ENCODE assay signal across 1 cellular context in genomic region chr17:55063857-55064485, GRCh38.
TF ChIP-seq lines count a peak whose summit lies in the region.

No MANE protein-coding gene starts in this region.

TF ChIP-seq in K562, 482 proteins besides CTCF, POLR2A, EP300 and RAD21 (continued from another document and continues in another):
- TF ChIP-seq ZBTB11 (CRISPR knock-in tag; IDR thresholded peaks at IDR 0.05) (no peak), FOXO4 (CRISPR knock-in tag; IDR thresholded peaks at IDR 0.05) (no peak), CBX3 (IDR thresholded peaks at IDR 0.05; ENCODE audit: borderline replicate concordance in 1 of 2, low read length in 2 of 2) (no peak), CSDE1 (IDR thresholded peaks at IDR 0.05) (no peak), MEF2D (tag; conservative IDR thresholded peaks at IDR 0.05; ENCODE audit: low read depth) (peak; percentile 61), ZNF518B (CRISPR knock-in tag; IDR thresholded peaks at IDR 0.05) (no peak), PBX2 (CRISPR knock-in tag; IDR thresholded peaks at IDR 0.05; ENCODE audit: low read depth) (no peak), PBX2 (tag; conservative IDR thresholded peaks at IDR 0.05; ENCODE audit: low read depth) (peak; percentile 84), SMAD4 (CRISPR knock-in tag; conservative IDR thresholded peaks at IDR 0.05) (no peak), NBN (IDR thresholded peaks at IDR 0.05; ENCODE audit: low read depth) (no peak), ZBTB9 (CRISPR knock-in tag; IDR thresholded peaks at IDR 0.05) (no peak), ZNF444 (CRISPR knock-in tag; IDR thresholded peaks at IDR 0.05) (no peak), NFXL1 (CRISPR knock-in tag; IDR thresholded peaks at IDR 0.05) (no peak), ETS2 (tag; IDR thresholded peaks at IDR 0.05; ENCODE audit: borderline replicate concordance, poor library complexity, severe bottlenecking) (no peak), IRF2 (CRISPR knock-in tag; IDR thresholded peaks at IDR 0.05) (no peak), SAFB2 (IDR thresholded peaks at IDR 0.05; ENCODE audit: borderline replicate concordance, low read depth, low read length, severe bottlenecking) (no peak), SREBF2 (CRISPR knock-in tag; IDR thresholded peaks at IDR 0.05) (no peak), SP1 (CRISPR knock-in tag; IDR thresholded peaks at IDR 0.05) (no peak), SRSF9 (IDR thresholded peaks at IDR 0.05; ENCODE audit: borderline replicate concordance, low read depth, low read length) (no peak), CHD7 (IDR thresholded peaks at IDR 0.05; ENCODE audit: low read depth, low read length) (no peak), RBBP5 (IDR thresholded peaks at IDR 0.05; ENCODE audit: borderline replicate concordance, insufficient read depth, low read length, poor library complexity, severe bottlenecking) (no peak), ZNF24 (IDR thresholded peaks at IDR 0.05) (no peak), MEF2A (IDR thresholded peaks at IDR 0.05; ENCODE audit: control insufficient read depth, low read depth, low read length) (peak; percentile 46; the same call in 1 of the 2 replicates), HMG20A (CRISPR knock-in tag; conservative IDR thresholded peaks at IDR 0.05) (no peak), ZNF140 (CRISPR knock-in tag; IDR thresholded peaks at IDR 0.05) (no peak)
- TF ChIP-seq, protein P1, sequence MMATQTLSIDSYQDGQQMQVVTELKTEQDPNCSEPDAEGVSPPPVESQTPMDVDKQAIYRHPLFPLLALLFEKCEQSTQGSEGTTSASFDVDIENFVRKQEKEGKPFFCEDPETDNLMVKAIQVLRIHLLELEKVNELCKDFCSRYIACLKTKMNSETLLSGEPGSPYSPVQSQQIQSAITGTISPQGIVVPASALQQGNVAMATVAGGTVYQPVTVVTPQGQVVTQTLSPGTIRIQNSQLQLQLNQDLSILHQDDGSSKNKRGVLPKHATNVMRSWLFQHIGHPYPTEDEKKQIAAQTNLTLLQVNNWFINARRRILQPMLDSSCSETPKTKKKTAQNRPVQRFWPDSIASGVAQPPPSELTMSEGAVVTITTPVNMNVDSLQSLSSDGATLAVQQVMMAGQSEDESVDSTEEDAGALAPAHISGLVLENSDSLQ (IDR thresholded peaks at IDR 0.05) = peak; percentile 41; the same call in 1 of the 2 replicates
- TF ChIP-seq, protein P2, sequence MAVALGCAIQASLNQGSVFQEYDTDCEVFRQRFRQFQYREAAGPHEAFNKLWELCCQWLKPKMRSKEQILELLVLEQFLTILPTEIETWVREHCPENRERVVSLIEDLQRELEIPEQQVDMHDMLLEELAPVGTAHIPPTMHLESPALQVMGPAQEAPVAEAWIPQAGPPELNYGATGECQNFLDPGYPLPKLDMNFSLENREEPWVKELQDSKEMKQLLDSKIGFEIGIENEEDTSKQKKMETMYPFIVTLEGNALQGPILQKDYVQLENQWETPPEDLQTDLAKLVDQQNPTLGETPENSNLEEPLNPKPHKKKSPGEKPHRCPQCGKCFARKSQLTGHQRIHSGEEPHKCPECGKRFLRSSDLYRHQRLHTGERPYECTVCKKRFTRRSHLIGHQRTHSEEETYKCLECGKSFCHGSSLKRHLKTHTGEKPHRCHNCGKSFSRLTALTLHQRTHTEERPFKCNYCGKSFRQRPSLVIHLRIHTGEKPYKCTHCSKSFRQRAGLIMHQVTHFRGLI (CRISPR knock-in tag; IDR thresholded peaks at IDR 0.05) = no peak
